In the genomic region with DNA sequence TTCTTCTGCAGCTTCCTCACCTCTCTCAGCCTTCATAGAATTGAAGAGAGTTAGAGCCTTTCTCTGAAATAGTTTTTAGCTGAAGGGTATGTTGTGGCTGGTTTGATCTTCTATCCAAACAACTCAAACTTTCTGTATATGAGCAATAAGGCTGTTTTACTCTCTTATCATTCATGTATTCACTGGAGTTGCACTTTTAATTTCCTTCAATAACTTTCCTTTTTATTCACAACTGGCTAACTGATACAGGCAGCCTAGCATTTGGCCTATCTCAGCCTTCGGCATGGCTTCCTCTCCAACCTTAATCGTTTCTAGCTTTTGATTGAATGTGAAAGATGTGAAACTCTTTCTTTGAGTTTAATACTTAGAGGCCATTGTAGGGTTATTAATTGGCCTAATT, we compare ENCODE assay signal across 32 cellular contexts.
"Had no signal": no experiment of that assay in that cellular context is flagged by ENCODE, and none has a peak within 500 bp of the region (broad histone marks: within the 10 kb centered on the region; RNA-seq: fewer than 3 reads in every experiment).

No MANE protein-coding gene starts in this region.

- H3K27me3 ChIP-seq: adrenal gland, body of pancreas, brain microvascular endothelial cell, breast epithelium had no signal

- H3K4me1 ChIP-seq: adrenal gland, body of pancreas, breast epithelium had no signal

- H3K4me1 Mint-ChIP-seq: activated CD4-positive, alpha-beta T cell treated with anti-CD3 and anti-CD28 coated beads, Interleukin-2, amount 10 ng/mL, durations not matched to agents 7 days and 5 days; activated naive CD8-positive, alpha-beta T cell treated with anti-CD3 and anti-CD28 coated beads for 36 hours had no signal

- H3K27me3 Mint-ChIP-seq: activated B cell treated with CpG ODN at 0.5 μM for 24 hours; activated CD4-positive, alpha-beta memory T cell treated with anti-CD3 and anti-CD28 coated beads for 36 hours; activated CD4-positive, alpha-beta T cell treated with anti-CD3 and anti-CD28 coated beads, Interleukin-2, amount 10 ng/mL, durations not matched to agents 7 days and 5 days; activated CD8-positive, alpha-beta T cell treated with anti-CD3 and anti-CD28 coated beads for 36 hours; activated naive CD8-positive, alpha-beta T cell treated with anti-CD3 and anti-CD28 coated beads for 36 hours had no signal

- H3K4me3 Mint-ChIP-seq: activated B cell treated with CpG ODN at 0.5 μM for 24 hours; activated CD4-positive, alpha-beta memory T cell treated with anti-CD3 and anti-CD28 coated beads for 36 hours; activated CD4-positive, alpha-beta T cell treated with anti-CD3 and anti-CD28 coated beads, Interleukin-2, amount 10 ng/mL, durations not matched to agents 7 days and 5 days; activated CD8-positive, alpha-beta T cell treated with anti-CD3 and anti-CD28 coated beads for 36 hours; activated naive CD4-positive, alpha-beta T cell treated with anti-CD3 and anti-CD28 coated beads for 36 hours; activated naive CD8-positive, alpha-beta T cell treated with anti-CD3 and anti-CD28 coated beads for 36 hours; activated T-helper 1 cell treated with anti-CD3 and anti-CD28 coated beads, Interleukin-12 subunit alpha, Interleukin-12 subunit beta, Interleukin-2, Interleukin-4 antibody, amounts not matched to agents 30 ng/mL and 10 ng/mL and 1 ng/mL, durations not matched to agents 14 hours and 24 hours and 36 hours; T-helper 1 cell treated with Interleukin-12 subunit alpha and Interleukin-12 subunit beta and Interleukin-4 antibody, amounts not matched to agents 30 μg/mL and 1 μg/mL, for 36 hours; T-helper 2 cell treated with Interferon-gamma antibody and Interleukin-4, amounts not matched to agents 5 μg/mL and 100 μg/mL, for 36 hours had no signal

- H3K36me3 Mint-ChIP-seq: activated CD4-positive, alpha-beta memory T cell treated with anti-CD3 and anti-CD28 coated beads for 36 hours; activated naive CD4-positive, alpha-beta T cell treated with anti-CD3 and anti-CD28 coated beads, Interleukin-2, amount 50 U/mL, for 72 hours; activated naive CD8-positive, alpha-beta T cell treated with anti-CD3 and anti-CD28 coated beads for 36 hours had no signal

- ATAC-seq: activated CD8-positive, alpha-beta T cell treated with anti-CD3 and anti-CD28 coated beads for 36 hours; body of pancreas had no signal

- DNase-seq: activated B cell treated with CpG ODN at 0.5 μM for 24 hours; activated CD4-positive, alpha-beta memory T cell treated with anti-CD3 and anti-CD28 coated beads for 36 hours; activated CD4-positive, alpha-beta T cell treated with anti-CD3 and anti-CD28 coated beads for 48 hours; activated CD4-positive, alpha-beta T cell treated with anti-CD3 and anti-CD28 coated beads, Interleukin-2, amount 10 ng/mL, durations not matched to agents 7 days and 5 days; activated CD4-positive, CD25-positive, alpha-beta regulatory T cell treated with anti-CD3 and anti-CD28 coated beads, Interleukin-2, amount 50 U/mL, for 72 hours; activated CD8-positive, alpha-beta memory T cell treated with anti-CD3 and anti-CD28 coated beads, Interleukin-2, amount 50 U/mL, for 4 hours; activated CD8-positive, alpha-beta T cell treated with anti-CD3 and anti-CD28 coated beads for 36 hours; activated effector memory CD4-positive, alpha-beta T cell treated with anti-CD3 and anti-CD28 coated beads, Interleukin-2, amount 50 U/mL, for 16 hours; activated gamma-delta T cell treated with Interleukin-2 at 50 U/mL for 16 hours; activated naive CD4-positive, alpha-beta T cell; activated naive CD4-positive, alpha-beta T cell treated with anti-CD3 and anti-CD28 coated beads for 36 hours; activated naive CD4-positive, alpha-beta T cell treated with anti-CD3 and anti-CD28 coated beads, Interleukin-2, amount 50 U/mL, for 16 hours; activated naive CD8-positive, alpha-beta T cell treated with anti-CD3 and anti-CD28 coated beads for 36 hours; activated T-cell treated with anti-CD3 and anti-CD28 coated beads for 4 hours; activated T-cell treated with anti-CD3 and anti-CD28 coated beads, Interleukin-2, amount 50 U/mL, for 1 hour; activated T-cell treated with anti-CD3 and anti-CD28 coated beads, Interleukin-2, amount 50 U/mL, for 48 hours; adrenal gland; amniotic stem cell; aorta; body of pancreas; brain microvascular endothelial cell; central memory CD4-positive, alpha-beta T cell; SW 1271; T-helper 1 cell; T-helper 2 cell; T-helper 9 cell had no signal

- H3K27ac Mint-ChIP-seq: activated B cell treated with CpG ODN at 0.5 μM for 24 hours; activated CD4-positive, alpha-beta memory T cell treated with anti-CD3 and anti-CD28 coated beads for 36 hours; activated CD4-positive, alpha-beta T cell treated with anti-CD3 and anti-CD28 coated beads, Interleukin-2, amount 10 ng/mL, durations not matched to agents 7 days and 5 days; activated CD8-positive, alpha-beta T cell treated with anti-CD3 and anti-CD28 coated beads for 36 hours; activated naive CD4-positive, alpha-beta T cell treated with anti-CD3 and anti-CD28 coated beads for 36 hours; activated naive CD4-positive, alpha-beta T cell treated with anti-CD3 and anti-CD28 coated beads, Interleukin-2, amount 50 U/mL, for 72 hours; activated naive CD8-positive, alpha-beta T cell treated with anti-CD3 and anti-CD28 coated beads for 36 hours; activated T-helper 1 cell treated with anti-CD3 and anti-CD28 coated beads, Interleukin-12 subunit alpha, Interleukin-12 subunit beta, Interleukin-2, Interleukin-4 antibody, amounts not matched to agents 30 ng/mL and 10 ng/mL and 1 ng/mL, durations not matched to agents 14 hours and 24 hours and 36 hours; T-helper 1 cell treated with Interleukin-12 subunit alpha and Interleukin-12 subunit beta and Interleukin-4 antibody, amounts not matched to agents 30 μg/mL and 1 μg/mL, for 36 hours; T-helper 2 cell treated with Interferon-gamma antibody and Interleukin-4, amounts not matched to agents 5 μg/mL and 100 μg/mL, for 36 hours had no signal

- H3K27ac ChIP-seq: adrenal gland, body of pancreas, brain microvascular endothelial cell, VCaP had no signal

- H3K9me3 Mint-ChIP-seq: activated CD4-positive, alpha-beta memory T cell treated with anti-CD3 and anti-CD28 coated beads for 36 hours; activated CD8-positive, alpha-beta T cell treated with anti-CD3 and anti-CD28 coated beads for 36 hours; activated naive CD4-positive, alpha-beta T cell treated with anti-CD3 and anti-CD28 coated beads for 36 hours; activated naive CD4-positive, alpha-beta T cell treated with anti-CD3 and anti-CD28 coated beads, Interleukin-2, amount 50 U/mL, for 72 hours; activated naive CD8-positive, alpha-beta T cell treated with anti-CD3 and anti-CD28 coated beads for 36 hours; activated T-helper 1 cell treated with anti-CD3 and anti-CD28 coated beads, Interleukin-12 subunit alpha, Interleukin-12 subunit beta, Interleukin-2, Interleukin-4 antibody, amounts not matched to agents 30 ng/mL and 10 ng/mL and 1 ng/mL, durations not matched to agents 14 hours and 24 hours and 36 hours; T-helper 1 cell treated with Interleukin-12 subunit alpha and Interleukin-12 subunit beta and Interleukin-4 antibody, amounts not matched to agents 30 μg/mL and 1 μg/mL, for 36 hours had no signal

- H3K9me3 ChIP-seq: adrenal gland, body of pancreas, breast epithelium had no signal

- H3K36me3 ChIP-seq: adrenal gland, brain microvascular endothelial cell, breast epithelium had no signal

- H3K4me3 ChIP-seq: adrenal gland, body of pancreas, breast epithelium had no signal
